ENCODE assay signal across 13 cellular contexts in the genomic region with DNA sequence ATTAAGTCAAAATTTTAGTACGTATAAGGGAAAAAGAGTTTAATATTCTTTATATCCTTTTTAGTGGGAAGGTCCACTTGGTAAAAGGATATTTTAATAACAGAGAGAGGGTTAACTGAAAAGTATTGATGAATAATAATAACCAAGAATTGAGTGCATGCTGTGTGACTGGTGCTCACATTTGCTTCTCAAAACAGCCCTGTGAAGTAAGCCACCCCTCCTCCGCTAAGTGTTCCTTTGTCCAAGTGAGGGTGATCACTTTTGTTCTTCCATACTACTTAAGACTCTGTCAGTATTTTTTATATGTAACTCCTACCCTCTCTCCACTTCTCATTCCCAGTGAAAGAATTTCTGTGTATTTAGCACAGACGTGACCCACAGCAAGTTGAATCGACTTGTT. TPM values are rescaled to one million over a fixed set of nuclear protein-coding genes. Genes with fewer than 3 reads are reported as not detected.
DNase-seq lines count a peak whose midpoint lies in the region; FAIRE-seq and TF ChIP-seq lines count a peak whose summit lies in the region.
"Had no signal": no experiment of that assay in that cellular context is flagged by ENCODE, and none has a peak within 500 bp of the region (broad histone marks: within the 10 kb centered on the region; RNA-seq: fewer than 3 reads in every experiment).

No MANE protein-coding gene starts in this region.

- peaks cover 15% of the 10 kb centered on the region for H3K36me3 ChIP-seq in NT2/D1 (ENCODE audit: insufficient read depth, insufficient read length, low read length)
- H3K36me3 ChIP-seq in iPS-15b (ENCODE audit: control insufficient read depth, insufficient read depth, low read length): peaks cover 12% of the 10 kb centered on the region
- H3K36me3 ChIP-seq in subcutaneous abdominal adipose tissue (ENCODE audit: control insufficient read depth in 5 of 5, insufficient read depth in 5 of 5, low read length in 5 of 5): peaks cover 0 to 13% (median 10%) of the 10 kb centered on the region in 5 donors

- no peak for FAIRE-seq in GM19239 (lab: Jason Lieb, UNC)

- H3K4me1 ChIP-seq in NT2/D1 (ENCODE audit: insufficient read depth, insufficient read length): peaks cover 5% of the 10 kb centered on the region
- H3K4me1 ChIP-seq in iPS-15b (ENCODE audit: control insufficient read depth, insufficient read depth, low read length): peaks cover 41% of the 10 kb centered on the region
- H3K4me1 ChIP-seq in subcutaneous abdominal adipose tissue (ENCODE audit: control insufficient read depth in 5 of 5, insufficient read depth in 5 of 5, low read length in 5 of 5): peaks cover 2 to 18% (median 5%) of the 10 kb centered on the region in 5 donors

- no peak for TF ChIP-seq CTCF in cardiac fibroblast (IDR thresholded peaks at IDR 0.05; ENCODE audit: low read depth, low read length)

- peaks cover 37% of the 10 kb centered on the region for H3K4me1 Mint-ChIP-seq in activated T-helper 2 cell treated with anti-CD3 and anti-CD28 coated beads, Interferon-gamma antibody, Interleukin-2, Interleukin-4, amounts not matched to agents 10 μg/mL and 5 μg/mL and 100 μg/mL, durations not matched to agents 14 hours and 24 hours and 36 hours (ENCODE audit: low read depth)

- H3K4me3 ChIP-seq in NT2/D1 (ENCODE audit: insufficient read length, low read depth) (no peak overlapping the region), cardiac fibroblast (replicated peaks in 1 of 2; ENCODE audit: low read depth in 2 of 2, low read length in 2 of 2) (no peak overlapping the region), iPS-15b (ENCODE audit: low read depth, low read length) (peak overlapping the region; percentile 10), subcutaneous abdominal adipose tissue (ENCODE audit: low read depth in 1 of 5, low read length in 5 of 5) (no peak overlapping the region)
- H3K4me3 ChIP-seq: body of pancreas had no signal

- H3K36me3 Mint-ChIP-seq in activated T-helper 2 cell treated with anti-CD3 and anti-CD28 coated beads, Interferon-gamma antibody, Interleukin-2, Interleukin-4, amounts not matched to agents 10 μg/mL and 5 μg/mL and 100 μg/mL, durations not matched to agents 14 hours and 24 hours and 36 hours (ENCODE audit: low read depth): no peaks in the 10 kb centered on the region

- H3K27ac Mint-ChIP-seq in activated T-helper 2 cell treated with anti-CD3 and anti-CD28 coated beads, Interferon-gamma antibody, Interleukin-2, Interleukin-4, amounts not matched to agents 10 μg/mL and 5 μg/mL and 100 μg/mL, durations not matched to agents 14 hours and 24 hours and 36 hours: no peak overlapping the region
- H3K27ac Mint-ChIP-seq: activated CD4-positive, alpha-beta T cell treated with anti-CD3 and anti-CD28 coated beads for 36 hours; CD4-positive, CD25-positive, alpha-beta regulatory T cell had no signal

- H3K9ac ChIP-seq in NT2/D1 (ENCODE audit: insufficient read length, low read depth) (no peak overlapping the region), iPS-15b (ENCODE audit: low read depth, low read length) (no peak overlapping the region), subcutaneous abdominal adipose tissue (ENCODE audit: low read length in 5 of 5) (no peak overlapping the region)

- H3K9me3 Mint-ChIP-seq in activated T-helper 2 cell treated with anti-CD3 and anti-CD28 coated beads, Interferon-gamma antibody, Interleukin-2, Interleukin-4, amounts not matched to agents 10 μg/mL and 5 μg/mL and 100 μg/mL, durations not matched to agents 14 hours and 24 hours and 36 hours: no peaks in the 10 kb centered on the region
- H3K9me3 Mint-ChIP-seq: CD4-positive, CD25-positive, alpha-beta regulatory T cell had no signal

- peak; percentile 35 for DNase-seq in NT2/D1 (ENCODE audit: low read depth, low spot score)
- DNase-seq in cardiac fibroblast (ENCODE audit: low read depth in 2 of 2): peak; percentile 37 to 40
- DNase-seq in GM19239 (ENCODE audit: insufficient read length, low spot score): no peak
- no peak for DNase-seq in activated CD4-positive, alpha-beta T cell treated with anti-CD3 and anti-CD28 coated beads for 1 hour
- no peak for DNase-seq in activated T-helper 2 cell treated with anti-CD3 and anti-CD28 coated beads, Interferon-gamma antibody, Interleukin-2, Interleukin-4, amounts not matched to agents 10 μg/mL and 5 μg/mL and 100 μg/mL, durations not matched to agents 14 hours and 24 hours and 36 hours (ENCODE audit: low spot score)
- DNase-seq: activated CD4-positive, alpha-beta T cell treated with anti-CD3 and anti-CD28 coated beads for 36 hours; body of pancreas; CD4-positive, CD25-positive, alpha-beta regulatory T cell; left colon; NCI-H2029; stimulated activated CD4-positive, alpha-beta T cell treated with anti-CD3 and anti-CD28 coated beads, Interleukin-1b, Interleukin-23, amount 100 ng/mL, for 48 hours had no signal

- peak overlapping the region; percentile 33 for H3K27ac ChIP-seq in subcutaneous abdominal adipose tissue (ENCODE audit: low read depth, low read length)

- H3K27me3 ChIP-seq in NT2/D1 (ENCODE audit: insufficient read depth, insufficient read length) (no peaks in the 10 kb centered on the region), iPS-15b (ENCODE audit: control insufficient read depth, insufficient read depth, low read length) (no peaks in the 10 kb centered on the region), subcutaneous abdominal adipose tissue (ENCODE audit: control insufficient read depth in 5 of 5, insufficient read depth in 4 of 5, low read length in 5 of 5) (no peaks in the 10 kb centered on the region)
- H3K27me3 ChIP-seq: body of pancreas had no signal

- H3K27me3 Mint-ChIP-seq in activated T-helper 2 cell treated with anti-CD3 and anti-CD28 coated beads, Interferon-gamma antibody, Interleukin-2, Interleukin-4, amounts not matched to agents 10 μg/mL and 5 μg/mL and 100 μg/mL, durations not matched to agents 14 hours and 24 hours and 36 hours (ENCODE audit: low read depth): peaks cover 18% of the 10 kb centered on the region
- H3K27me3 Mint-ChIP-seq: activated CD4-positive, alpha-beta T cell treated with anti-CD3 and anti-CD28 coated beads for 36 hours; CD4-positive, CD25-positive, alpha-beta regulatory T cell had no signal

- intact Hi-C loops in activated T-helper 2 cell treated with anti-CD3 and anti-CD28 coated beads, Interferon-gamma antibody, Interleukin-2, Interleukin-4, amounts not matched to agents 10 μg/mL and 5 μg/mL and 100 μg/mL, durations not matched to agents 14 hours and 24 hours and 36 hours (cut with micrococcal nuclease): loop anchor here (1.0 to 5.0 kb wide), 2 partner anchors 36 to 168 kb away; no protein-coding TSS in a partner anchor

- no peak overlapping the region for H3K4me3 Mint-ChIP-seq in activated T-helper 2 cell treated with anti-CD3 and anti-CD28 coated beads, Interferon-gamma antibody, Interleukin-2, Interleukin-4, amounts not matched to agents 10 μg/mL and 5 μg/mL and 100 μg/mL, durations not matched to agents 14 hours and 24 hours and 36 hours (ENCODE audit: low read depth)
- H3K4me3 Mint-ChIP-seq: activated CD4-positive, alpha-beta T cell treated with anti-CD3 and anti-CD28 coated beads for 36 hours; CD4-positive, CD25-positive, alpha-beta regulatory T cell had no signal

- H3K9me3 ChIP-seq in NT2/D1 (ENCODE audit: insufficient read depth, low read length): no peaks in the 10 kb centered on the region
- no peaks in the 10 kb centered on the region for H3K9me3 ChIP-seq in iPS-15b (ENCODE audit: control insufficient read depth, insufficient read depth, low read length)
- H3K9me3 ChIP-seq in subcutaneous abdominal adipose tissue (ENCODE audit: control insufficient read depth in 5 of 5, low read length in 5 of 5): no peaks in the 10 kb centered on the region
- H3K9me3 ChIP-seq: body of pancreas had no signal

RNA-seq across cellular contexts. Expression of gene SLC44A1, which starts 51.5 kb away (rescaled TPM):
- 2.0 and 3.4 TPM in 2 replicates for total RNA-seq in activated T-helper 2 cell treated with anti-CD3 and anti-CD28 coated beads, Interferon-gamma antibody, Interleukin-2, Interleukin-4, amounts not matched to agents 10 μg/mL and 5 μg/mL and 100 μg/mL, durations not matched to agents 14 hours and 24 hours and 36 hours

Comparison
In these comparisons a context has a peak if more than half of its experiments do, and no peak if none do; other contexts are left out.
1. DNase-seq: peak in NT2/D1 (single experiment) and cardiac fibroblast (2 of 2); none in GM19239 (single experiment), activated CD4-positive, alpha-beta T cell treated with anti-CD3 and anti-CD28 coated beads for 1 hour (single experiment) and activated T-helper 2 cell treated with anti-CD3 and anti-CD28 coated beads, Interferon-gamma antibody, Interleukin-2, Interleukin-4, amounts not matched to agents 10 μg/mL and 5 μg/mL and 100 μg/mL, durations not matched to agents 14 hours and 24 hours and 36 hours (single experiment).